Comparison of ENCODE assay signal across 8 cellular contexts in genomic region chr6:32868257-32868788, GRCh38. TPM values are rescaled to one million over a fixed set of nuclear protein-coding genes. Genes with fewer than 3 reads are reported as not detected.
DNase-seq lines count a peak whose midpoint lies in the region; ATAC-seq and TF ChIP-seq lines count a peak whose summit lies in the region.

No MANE protein-coding gene starts in this region.

- WGBS in sigmoid colon, 2 donors = 7 to 13% methylated on average over 5 of the region's 5 CpGs

- no peak overlapping the region for H3K27ac ChIP-seq in sigmoid colon

- ATAC-seq in left ventricle myocardium superior (peak; percentile 72), HG03521 (IDR thresholded peaks at IDR 0.05; ENCODE audit: unreplicated experiment) (no peak), HG03097 (IDR thresholded peaks at IDR 0.05; ENCODE audit: low FRiP score, unreplicated experiment) (no peak)

- H3K36me3 ChIP-seq in adipocyte (ENCODE audit: control insufficient read depth, insufficient read depth, low read length, severe bottlenecking) = no peaks in the 10 kb centered on the region
- H3K36me3 ChIP-seq in sigmoid colon = no peaks in the 10 kb centered on the region

- no peak for TF ChIP-seq POLR2A in sigmoid colon (IDR thresholded peaks at IDR 0.05)

- POLR2A ChIA-PET in GM10248 (lab: Yijun Ruan, JAX) = interaction anchor here (1.1 to 1.9 kb wide), 4 partner anchors 28 to 116 kb away, joined by 5 to 14 read pairs (median 8); partner anchors contain the start of gene TAP2

- H3K9ac ChIP-seq in adipocyte (ENCODE audit: low read length) = no peak overlapping the region

- TF ChIP-seq EP300 in sigmoid colon (IDR thresholded peaks at IDR 0.05) = no peak

- TF ChIP-seq CTCF in GM10248 (IDR thresholded peaks at IDR 0.05; ENCODE audit: control extremely low read depth, extremely low read depth, low read depth, missing control alignments) (peak; percentile 88), sigmoid colon (IDR thresholded peaks at IDR 0.05) (peak; percentile 77 to 95 (median 90))

- no peak overlapping the region for H3K4me3 Mint-ChIP-seq in T-helper 1 cell treated with Interleukin-12 subunit alpha and Interleukin-12 subunit beta and Interleukin-4 antibody, amounts not matched to agents 30 μg/mL and 1 μg/mL, for 36 hours

- CTCF ChIA-PET in GM10248 (lab: Yijun Ruan, JAX) = interaction anchor here (0.6 to 6.2 kb wide), 60 partner anchors 10 to 1410 kb away, joined by 3 to 183 read pairs (median 6); partner anchors contain the start of genes BTNL2, HLA-DMA, HLA-DMB and HLA-DOB

- H3K27me3 ChIP-seq in adipocyte (replicated peaks; ENCODE audit: control insufficient read depth, insufficient read depth, low read length) (no peaks in the 10 kb centered on the region), sigmoid colon (no peaks in the 10 kb centered on the region)

- H3K27ac Mint-ChIP-seq in T-helper 1 cell treated with Interleukin-12 subunit alpha and Interleukin-12 subunit beta and Interleukin-4 antibody, amounts not matched to agents 30 μg/mL and 1 μg/mL, for 36 hours = peak overlapping the region; percentile 93

- peaks cover 10% of the 10 kb centered on the region for H3K27me3 Mint-ChIP-seq in T-helper 1 cell treated with Interleukin-12 subunit alpha and Interleukin-12 subunit beta and Interleukin-4 antibody, amounts not matched to agents 30 μg/mL and 1 μg/mL, for 36 hours (ENCODE audit: low read depth)

- H3K36me3 Mint-ChIP-seq in T-helper 1 cell treated with Interleukin-12 subunit alpha and Interleukin-12 subunit beta and Interleukin-4 antibody, amounts not matched to agents 30 μg/mL and 1 μg/mL, for 36 hours (ENCODE audit: low read depth) = peaks cover 8% of the 10 kb centered on the region

- no peaks in the 10 kb centered on the region for H3K9me3 Mint-ChIP-seq in T-helper 1 cell treated with Interleukin-12 subunit alpha and Interleukin-12 subunit beta and Interleukin-4 antibody, amounts not matched to agents 30 μg/mL and 1 μg/mL, for 36 hours

- H3K4me1 Mint-ChIP-seq in T-helper 1 cell treated with Interleukin-12 subunit alpha and Interleukin-12 subunit beta and Interleukin-4 antibody, amounts not matched to agents 30 μg/mL and 1 μg/mL, for 36 hours (ENCODE audit: low read depth) = peaks cover 31% of the 10 kb centered on the region

- intact Hi-C loops in left ventricle myocardium superior (cut with micrococcal nuclease) (loop anchor here (10.0 kb wide), 1 partner anchor 454 kb away; no protein-coding TSS in a partner anchor), sigmoid colon (cut with DNase I) (loop anchor here (1.0 to 5.0 kb wide), 2 partner anchors 30 to 456 kb away; partner anchors contain the start of gene TAP2)

- H3K4me3 ChIP-seq in adipocyte (ENCODE audit: low read length) = no peak overlapping the region
- H3K4me3 ChIP-seq in sigmoid colon = no peak overlapping the region

- DNase-seq in GM10248 (ENCODE audit: extremely low spot score) (peak; percentile 52), MV-4-11 (lab: John Stamatoyannopoulos, UW) (peak; percentile 62), adipocyte (ENCODE audit: low read depth) (peak; percentile 93), left ventricle myocardium superior (peak; percentile 82), sigmoid colon (peak; percentile 87)

- H3K4me1 ChIP-seq in adipocyte (ENCODE audit: control insufficient read depth, insufficient read depth, low read length) = no peaks in the 10 kb centered on the region
- no peaks in the 10 kb centered on the region for H3K4me1 ChIP-seq in sigmoid colon

- H3K9me3 ChIP-seq in adipocyte (ENCODE audit: control insufficient read depth, low read length) = no peaks in the 10 kb centered on the region
- H3K9me3 ChIP-seq in sigmoid colon = no peaks in the 10 kb centered on the region

RNA-seq across cellular contexts. Expression of gene PSMB9, which starts 14.3 kb away (rescaled TPM):
- 16.3 TPM for total RNA-seq in left ventricle myocardium superior
- total RNA-seq in sigmoid colon = 10 to 100 TPM; 10.2 to 23.2 (median 13.8) TPM
- polyA plus RNA-seq in sigmoid colon = 100 to 1,000 TPM in 2 of 3 donors, 10 to 100 TPM in 1; 81.1 to 233 (median 129) TPM

RNA-seq across cellular contexts. Expression of gene TAP1, which starts 14.8 kb away (rescaled TPM):
- 14.6 TPM for total RNA-seq in left ventricle myocardium superior
- 10 to 100 TPM; 22.5 to 35.0 (median 24.6) TPM for total RNA-seq in sigmoid colon
- polyA plus RNA-seq in sigmoid colon = 100 to 1,000 TPM in 1 of 3 donors, 10 to 100 TPM in 2; 11.4 to 211 (median 19.2) TPM

RNA-seq across cellular contexts. Expression of gene PSMB8, which starts 24.5 kb away (rescaled TPM):
- total RNA-seq in left ventricle myocardium superior = 16.2 TPM
- 10 to 100 TPM; 34.3 to 45.7 (median 40.7) TPM for total RNA-seq in sigmoid colon
- polyA plus RNA-seq in sigmoid colon = 100 to 1,000 TPM; 199 to 305 (median 286) TPM

RNA-seq across cellular contexts. Expression of gene TAP2, which starts 29.8 kb away (rescaled TPM):
- 20.8 TPM for total RNA-seq in left ventricle myocardium superior
- 1 to 10 TPM; 5.9 to 9.2 (median 7.2) TPM for total RNA-seq in sigmoid colon
- polyA plus RNA-seq in sigmoid colon = 10 to 100 TPM in 1 of 3 donors, 1 to 10 TPM in 2; 2.4 to 54.5 (median 3.0) TPM

RNA-seq across cellular contexts. Expression of gene HLA-DOB, which starts 51.5 kb away (rescaled TPM):
- total RNA-seq in left ventricle myocardium superior = 0.32 TPM
- total RNA-seq in sigmoid colon = 1 to 10 TPM in 1 of 4 donors, under 1 TPM in 1, not detected in 2; 0.68 to 1.8 TPM
- 10 to 100 TPM in 1 of 3 donors, 1 to 10 TPM in 2; 1.2 to 31.8 (median 1.6) TPM for polyA plus RNA-seq in sigmoid colon
